Comparison of ENCODE assay signal across 18 cellular contexts in genomic region chr7:120475994-120476393, GRCh38.
DNase-seq lines count a peak whose midpoint lies in the region; ATAC-seq and TF ChIP-seq lines count a peak whose summit lies in the region.
"Had no signal": no experiment of that assay in that cellular context is flagged by ENCODE, and none has a peak within 500 bp of the region (broad histone marks: within the 10 kb centered on the region; RNA-seq: fewer than 3 reads in every experiment).

No MANE protein-coding gene starts in this region.

- H3K27me3 Mint-ChIP-seq in stimulated activated naive CD8-positive, alpha-beta T cell treated with anti-CD3 and anti-CD28 coated beads, Interleukin-15, amount 100 ng/mL, for 72 hours = no peaks in the 10 kb centered on the region
- no peaks in the 10 kb centered on the region for H3K27me3 Mint-ChIP-seq in chondrocyte (ENCODE audit: low read depth)
- H3K27me3 Mint-ChIP-seq: activated CD8-positive, alpha-beta memory T cell treated with anti-CD3 and anti-CD28 coated beads, Interleukin-2, amount 10 ng/mL, durations not matched to agents 7 days and 5 days; activated naive CD8-positive, alpha-beta T cell treated with anti-CD3 and anti-CD28 coated beads for 36 hours; central memory CD8-positive, alpha-beta T cell had no signal

- in situ Hi-C loops in GM13976 (cut with MboI; ENCODE audit: low sequenced_read_pairs, unreplicated experiment) = no loop called here

- H3K27ac Mint-ChIP-seq in stimulated activated naive CD8-positive, alpha-beta T cell treated with anti-CD3 and anti-CD28 coated beads, Interleukin-15, amount 100 ng/mL, for 72 hours = no peak overlapping the region
- no peak overlapping the region for H3K27ac Mint-ChIP-seq in chondrocyte (ENCODE audit: unreplicated experiment)
- H3K27ac Mint-ChIP-seq: activated CD8-positive, alpha-beta memory T cell treated with anti-CD3 and anti-CD28 coated beads, Interleukin-2, amount 10 ng/mL, durations not matched to agents 7 days and 5 days; activated naive CD8-positive, alpha-beta T cell treated with anti-CD3 and anti-CD28 coated beads for 36 hours; type B pancreatic cell had no signal

- H3K9me3 Mint-ChIP-seq in stimulated activated naive CD8-positive, alpha-beta T cell treated with anti-CD3 and anti-CD28 coated beads, Interleukin-15, amount 100 ng/mL, for 72 hours = peaks cover 0 to 6% of the 10 kb centered on the region in 2 donors
- H3K9me3 Mint-ChIP-seq in chondrocyte (ENCODE audit: low read depth) = peaks cover 6% of the 10 kb centered on the region
- H3K9me3 Mint-ChIP-seq: activated naive CD8-positive, alpha-beta T cell treated with anti-CD3 and anti-CD28 coated beads for 36 hours; type B pancreatic cell had no signal

- H3K4me3 Mint-ChIP-seq in stimulated activated naive CD8-positive, alpha-beta T cell treated with anti-CD3 and anti-CD28 coated beads, Interleukin-15, amount 100 ng/mL, for 72 hours = no peak overlapping the region
- H3K4me3 Mint-ChIP-seq in chondrocyte (ENCODE audit: unreplicated experiment) = no peak overlapping the region
- H3K4me3 Mint-ChIP-seq: activated CD8-positive, alpha-beta memory T cell treated with anti-CD3 and anti-CD28 coated beads, Interleukin-2, amount 10 ng/mL, durations not matched to agents 7 days and 5 days; activated naive CD8-positive, alpha-beta T cell treated with anti-CD3 and anti-CD28 coated beads for 36 hours; central memory CD8-positive, alpha-beta T cell; type B pancreatic cell had no signal

- TF ChIP-seq CTCF in GM13976 (IDR thresholded peaks at IDR 0.05; ENCODE audit: borderline replicate concordance, control extremely low read depth, extremely low read depth, insufficient read depth, missing control alignments) (no peak), chondrocyte (IDR thresholded peaks at IDR 0.05) (no peak)

- no peaks in the 10 kb centered on the region for H3K4me1 Mint-ChIP-seq in stimulated activated naive CD8-positive, alpha-beta T cell treated with anti-CD3 and anti-CD28 coated beads, Interleukin-15, amount 100 ng/mL, for 72 hours
- no peaks in the 10 kb centered on the region for H3K4me1 Mint-ChIP-seq in chondrocyte (ENCODE audit: low read depth)
- H3K4me1 Mint-ChIP-seq: activated CD8-positive, alpha-beta memory T cell treated with anti-CD3 and anti-CD28 coated beads, Interleukin-2, amount 10 ng/mL, durations not matched to agents 7 days and 5 days; activated naive CD8-positive, alpha-beta T cell treated with anti-CD3 and anti-CD28 coated beads for 36 hours; central memory CD8-positive, alpha-beta T cell had no signal

- ATAC-seq in stimulated activated naive CD8-positive, alpha-beta T cell treated with anti-CD3 and anti-CD28 coated beads, Interleukin-15, Interleukin-2, amounts not matched to agents 100 U/mL and 50 U/mL, for 24 hours = peak; percentile 19
- ATAC-seq in stimulated activated naive CD8-positive, alpha-beta T cell treated with anti-CD3 and anti-CD28 coated beads, Interleukin-15, amount 100 ng/mL, for 72 hours = no peak
- ATAC-seq in GM21786 (IDR thresholded peaks at IDR 0.05; ENCODE audit: unreplicated experiment) = peak; percentile 74
- peak; percentile 73 for ATAC-seq in HG03108 (IDR thresholded peaks at IDR 0.05; ENCODE audit: unreplicated experiment)
- no peak for ATAC-seq in HG03159 (IDR thresholded peaks at IDR 0.05; ENCODE audit: unreplicated experiment)
- ATAC-seq: activated CD8-positive, alpha-beta memory T cell treated with anti-CD3 and anti-CD28 coated beads, Interleukin-2, amount 10 ng/mL, durations not matched to agents 7 days and 5 days; K562; lower lobe of right lung had no signal

- no peak for DNase-seq in stimulated activated naive CD8-positive, alpha-beta T cell treated with anti-CD3 and anti-CD28 coated beads, Interleukin-15, Interleukin-2, amounts not matched to agents 100 U/mL and 50 U/mL, for 24 hours
- DNase-seq in stimulated activated naive CD8-positive, alpha-beta T cell treated with anti-CD3 and anti-CD28 coated beads, Interleukin-15, amount 100 ng/mL, for 72 hours = no peak
- DNase-seq in COLO829 (ENCODE audit: low spot score) (no peak), GM13976 (ENCODE audit: low spot score) (no peak), chondrocyte (ENCODE audit: low spot score) (no peak)
- DNase-seq: activated CD8-positive, alpha-beta memory T cell treated with anti-CD3 and anti-CD28 coated beads, Interleukin-2, amount 10 ng/mL, durations not matched to agents 7 days and 5 days; activated naive CD8-positive, alpha-beta T cell treated with anti-CD3 and anti-CD28 coated beads for 36 hours; Calu3; lower lobe of right lung; NCI-H187; NCI-H774; small intestine had no signal

- H3K36me3 Mint-ChIP-seq in chondrocyte (ENCODE audit: low read depth) = no peaks in the 10 kb centered on the region
- H3K36me3 Mint-ChIP-seq: activated CD8-positive, alpha-beta memory T cell treated with anti-CD3 and anti-CD28 coated beads, Interleukin-2, amount 10 ng/mL, durations not matched to agents 7 days and 5 days; activated naive CD8-positive, alpha-beta T cell treated with anti-CD3 and anti-CD28 coated beads for 36 hours; type B pancreatic cell had no signal

Comparison
In these comparisons a context has a peak if more than half of its experiments do, and no peak if none do; other contexts are left out.
1. ATAC-seq: peak in stimulated activated naive CD8-positive, alpha-beta T cell treated with anti-CD3 and anti-CD28 coated beads, Interleukin-15, Interleukin-2, amounts not matched to agents 100 U/mL and 50 U/mL, for 24 hours (single experiment), GM21786 (single experiment) and HG03108 (single experiment); none in stimulated activated naive CD8-positive, alpha-beta T cell treated with anti-CD3 and anti-CD28 coated beads, Interleukin-15, amount 100 ng/mL, for 72 hours (single experiment) and HG03159 (single experiment).